21 cellular contexts compared by ENCODE assay signal in genomic region chr2:174888646-174889271, GRCh38.
DNase-seq lines count a peak whose midpoint lies in the region; ATAC-seq and TF ChIP-seq lines count a peak whose summit lies in the region.
"Had no signal": no experiment of that assay in that cellular context is flagged by ENCODE, and none has a peak within 500 bp of the region (broad histone marks: within the 10 kb centered on the region; RNA-seq: fewer than 3 reads in every experiment).

No MANE protein-coding gene starts in this region.

- no peak overlapping the region for H3K4me2 ChIP-seq in mesendoderm (ENCODE audit: low read length)
- H3K4me2 ChIP-seq: A549 had no signal

- no peak overlapping the region for H3K23ac ChIP-seq in mesendoderm (ENCODE audit: low read length)

- H3K27me3 ChIP-seq in brain microvascular endothelial cell (replicated peaks) (no peaks in the 10 kb centered on the region), mesendoderm (ENCODE audit: insufficient read depth, low read length, poor library complexity) (no peaks in the 10 kb centered on the region), vagina (no peaks in the 10 kb centered on the region)
- H3K27me3 ChIP-seq: esophagus squamous epithelium, right atrium auricular region, suprapubic skin had no signal

- H3K79me2 ChIP-seq in mesendoderm (ENCODE audit: control insufficient read depth, insufficient read depth, low read length) = no peaks in the 10 kb centered on the region

- no peak for DNase-seq in AG09309 (ENCODE audit: low read depth)
- peak; percentile 12 for DNase-seq in LHCN-M2 (ENCODE audit: low read depth)
- peak; percentile 4 for DNase-seq in brain microvascular endothelial cell
- DNase-seq in mesendoderm = peak; percentile 58
- DNase-seq in LoVo (ENCODE audit: low spot score) = no peak
- no peak for DNase-seq in HuH-7.5 (ENCODE audit: low spot score)
- DNase-seq in vagina (ENCODE audit: extremely low spot score in 2 of 2) = no peak
- DNase-seq: CD4-positive, alpha-beta T cell; effector CD4-positive, alpha-beta T cell; esophagus squamous epithelium; HFFc6; Karpas-422; NCI-H1417 treated with DMSO at 0.1 percent for 48 hours; NCI-H345; T-helper 9 cell had no signal

- no peak overlapping the region for H4K5ac ChIP-seq in mesendoderm (ENCODE audit: low read length)

- peak overlapping the region; percentile 65 for H3K18ac ChIP-seq in mesendoderm (ENCODE audit: low read length)

- no peak overlapping the region for H3K27ac ChIP-seq in brain microvascular endothelial cell
- no peak overlapping the region for H3K27ac ChIP-seq in mesendoderm (ENCODE audit: low read depth, low read length)
- H3K27ac ChIP-seq in vagina = no peak overlapping the region
- H3K27ac ChIP-seq: A549, esophagus squamous epithelium, right atrium auricular region, RWPE1, suprapubic skin had no signal

- no peak overlapping the region for H3K4me3 ChIP-seq in AG09309 (ENCODE audit: control insufficient read depth, low read depth, low read length)
- H3K4me3 ChIP-seq in brain microvascular endothelial cell (ENCODE audit: low read depth, low read length) = no peak overlapping the region
- no peak overlapping the region for H3K4me3 ChIP-seq in mesendoderm (ENCODE audit: low read length)
- H3K4me3 ChIP-seq in vagina = no peak overlapping the region
- H3K4me3 ChIP-seq: A549, esophagus squamous epithelium, right atrium auricular region, suprapubic skin had no signal

- H3K4me1 ChIP-seq in mesendoderm (ENCODE audit: control insufficient read depth, low read depth, low read length) = peaks cover 4% of the 10 kb centered on the region
- no peaks in the 10 kb centered on the region for H3K4me1 ChIP-seq in vagina
- H3K4me1 ChIP-seq: A549, esophagus squamous epithelium, right atrium auricular region, suprapubic skin had no signal

- peak; percentile 10 for TF ChIP-seq CTCF in AG09309 (IDR thresholded peaks at IDR 0.05; ENCODE audit: control insufficient read depth, insufficient read depth, low read depth, low read length, missing control alignments)
- peak; percentile 38 for TF ChIP-seq CTCF in brain microvascular endothelial cell (IDR thresholded peaks at IDR 0.05; ENCODE audit: low read depth, low read length, missing control alignments)
- TF ChIP-seq CTCF in vagina (IDR thresholded peaks at IDR 0.05) = no peak

- H2BK15ac ChIP-seq in mesendoderm (replicated peaks; ENCODE audit: low read depth) = no peak overlapping the region

- H3K9ac ChIP-seq in mesendoderm (ENCODE audit: low read length) = no peak overlapping the region

- no peak overlapping the region for H2BK120ac ChIP-seq in mesendoderm (ENCODE audit: low read depth, low read length)

- H3K4ac ChIP-seq in mesendoderm (ENCODE audit: low read depth, low read length) = no peak overlapping the region

- no peaks in the 10 kb centered on the region for H3K9me3 ChIP-seq in vagina
- H3K9me3 ChIP-seq: A549, esophagus squamous epithelium, right atrium auricular region, suprapubic skin had no signal

- intact Hi-C loops in vagina (cut with DNase I) = no loop called here

- no peak overlapping the region for H3K56ac ChIP-seq in mesendoderm (ENCODE audit: low read length)

- no CpG with 5 or more reads among the region's 2 CpGs for WGBS in mesendoderm (ENCODE audit: extremely low coverage, insufficient coverage, low lambda C conversion rate)

- ATAC-seq in GM18505 (IDR thresholded peaks at IDR 0.05; ENCODE audit: unreplicated experiment) = no peak
- ATAC-seq: A549, left lobe of liver had no signal

- no peak overlapping the region for H2BK5ac ChIP-seq in mesendoderm (ENCODE audit: low read length)

- H3K79me1 ChIP-seq in mesendoderm (ENCODE audit: low read length) = no peaks in the 10 kb centered on the region

- no peak overlapping the region for H4K8ac ChIP-seq in mesendoderm (ENCODE audit: low read depth, low read length)

- in situ Hi-C loops in brain microvascular endothelial cell (cut with HindIII; ENCODE audit: low pct_ligation_motif_present, low sequenced_read_pairs) = no loop called here

- H2AK5ac ChIP-seq in mesendoderm (ENCODE audit: low read length) = no peak overlapping the region

- H3K36me3 ChIP-seq in brain microvascular endothelial cell (replicated peaks) (no peaks in the 10 kb centered on the region), mesendoderm (ENCODE audit: control insufficient read depth, insufficient read depth, low read length) (no peaks in the 10 kb centered on the region), vagina (no peaks in the 10 kb centered on the region)
- H3K36me3 ChIP-seq: esophagus squamous epithelium, right atrium auricular region, suprapubic skin had no signal

- TF ChIP-seq POLR2A in GM18505 (IDR thresholded peaks at IDR 0.05; ENCODE audit: borderline replicate concordance, extremely low read depth, insufficient read depth, insufficient read length) = no peak
- TF ChIP-seq POLR2A in vagina (IDR thresholded peaks at IDR 0.05) = no peak

Comparison
In these comparisons a context has a peak if more than half of its experiments do, and no peak if none do; other contexts are left out.
1. DNase-seq: peak in LHCN-M2 (single experiment), brain microvascular endothelial cell (single experiment) and mesendoderm (single experiment); none in AG09309 (single experiment), LoVo (single experiment), HuH-7.5 (single experiment) and vagina (0 of 2).
2. CTCF ChIP-seq: peak in AG09309 (single experiment) and brain microvascular endothelial cell (single experiment); none in vagina (0 of 3).